9 cellular contexts compared by ENCODE assay signal in genomic region chr3:151276038-151277027, GRCh38. TPM values are rescaled to one million over a fixed set of nuclear protein-coding genes. Genes with fewer than 3 reads are reported as not detected.
DNase-seq lines count a peak whose midpoint lies in the region; ATAC-seq, FAIRE-seq and TF ChIP-seq lines count a peak whose summit lies in the region.
"Had no signal": no experiment of that assay in that cellular context is flagged by ENCODE, and none has a peak within 500 bp of the region (broad histone marks: within the 10 kb centered on the region; RNA-seq: fewer than 3 reads in every experiment).

No MANE protein-coding gene starts in this region.

- no peaks in the 10 kb centered on the region for H3K36me3 Mint-ChIP-seq in CD8-positive, alpha-beta memory T cell
- peaks cover 22% of the 10 kb centered on the region for H3K36me3 Mint-ChIP-seq in dendritic cell treated with granulocyte-macrophage colony-stimulating factor and Interleukin-4, amounts not matched to agents 40 ng/mL and 50 ng/mL, for 4 days (ENCODE audit: low read depth)

- no peaks in the 10 kb centered on the region for H3K9me3 Mint-ChIP-seq in CD8-positive, alpha-beta memory T cell
- no peaks in the 10 kb centered on the region for H3K9me3 Mint-ChIP-seq in dendritic cell treated with granulocyte-macrophage colony-stimulating factor and Interleukin-4, amounts not matched to agents 40 ng/mL and 50 ng/mL, for 4 days

- H3K4me1 ChIP-seq in CD8-positive, alpha-beta memory T cell (ENCODE audit: insufficient read depth, low read length): peaks cover 35% of the 10 kb centered on the region
- peaks cover 0 to 22% of the 10 kb centered on the region in 2 donors for H3K4me1 ChIP-seq in left lung

- intact Hi-C loops in dendritic cell treated with granulocyte-macrophage colony-stimulating factor and Interleukin-4, amounts not matched to agents 40 ng/mL and 50 ng/mL, for 4 days (cut with micrococcal nuclease): no loop called here
- intact Hi-C loops in left lung (cut with DNase I): no loop called here

- peak overlapping the region; percentile 55 to 91 (median 81) for H3K4me3 Mint-ChIP-seq in CD8-positive, alpha-beta memory T cell
- peak overlapping the region; percentile 78 for H3K4me3 Mint-ChIP-seq in dendritic cell treated with granulocyte-macrophage colony-stimulating factor and Interleukin-4, amounts not matched to agents 40 ng/mL and 50 ng/mL, for 4 days

- POLR2A ChIA-PET in CD8-positive, alpha-beta memory T cell (lab: Charles Lee): interaction anchor here (0.7 to 0.8 kb wide), 2 partner anchors 48 to 65 kb away, joined by 3 to 6 read pairs; no protein-coding TSS in a partner anchor

- ATAC-seq in GM19397 (IDR thresholded peaks at IDR 0.05; ENCODE audit: unreplicated experiment): peak; percentile 58
- peak; percentile 47 for ATAC-seq in HG03469 (IDR thresholded peaks at IDR 0.05; ENCODE audit: unreplicated experiment)
- no peak for ATAC-seq in left lung
- ATAC-seq: right cardiac atrium had no signal

- peak; percentile 7 to 56 (median 33) for DNase-seq in CD8-positive, alpha-beta memory T cell
- no peak for DNase-seq in left lung
- no peak for DNase-seq in AML-193 (lab: John Stamatoyannopoulos, UW)
- no peak for DNase-seq in H54 (ENCODE audit: insufficient read length, low spot score)
- DNase-seq in epidermal melanocyte (ENCODE audit: insufficient read length, low spot score): no peak
- DNase-seq: right cardiac atrium had no signal

- peak overlapping the region; percentile 69 to 99 (median 94) for H3K27ac Mint-ChIP-seq in CD8-positive, alpha-beta memory T cell
- H3K27ac Mint-ChIP-seq in dendritic cell treated with granulocyte-macrophage colony-stimulating factor and Interleukin-4, amounts not matched to agents 40 ng/mL and 50 ng/mL, for 4 days: peak overlapping the region; percentile 85

- no peak for FAIRE-seq in H54 (lab: Jason Lieb, UNC)

- no peak for TF ChIP-seq CTCF in left lung (IDR thresholded peaks at IDR 0.05)

- H3K36me3 ChIP-seq in CD8-positive, alpha-beta memory T cell (ENCODE audit: insufficient read depth, low read length): no peaks in the 10 kb centered on the region
- no peaks in the 10 kb centered on the region for H3K36me3 ChIP-seq in left lung

- H3K27me3 Mint-ChIP-seq in CD8-positive, alpha-beta memory T cell: no peaks in the 10 kb centered on the region
- no peaks in the 10 kb centered on the region for H3K27me3 Mint-ChIP-seq in dendritic cell treated with granulocyte-macrophage colony-stimulating factor and Interleukin-4, amounts not matched to agents 40 ng/mL and 50 ng/mL, for 4 days

- H3K4me3 ChIP-seq in CD8-positive, alpha-beta memory T cell (ENCODE audit: low read length): no peak overlapping the region
- H3K4me3 ChIP-seq in left lung: no peak overlapping the region

- no peaks in the 10 kb centered on the region for H3K9me3 ChIP-seq in CD8-positive, alpha-beta memory T cell (ENCODE audit: low read length)
- no peaks in the 10 kb centered on the region for H3K9me3 ChIP-seq in left lung

- TF ChIP-seq POLR2A in H54 (IDR thresholded peaks at IDR 0.05; ENCODE audit: low read depth, low read length): no peak

- CTCF ChIA-PET in CD8-positive, alpha-beta memory T cell (lab: Charles Lee): interaction anchor here (1.1 to 7.0 kb wide), 6 partner anchors 17 to 116 kb away, joined by 3 to 99 read pairs (median 6); no protein-coding TSS in a partner anchor

- H3K4me1 Mint-ChIP-seq in CD8-positive, alpha-beta memory T cell: peaks cover 45 to 51% (median 49%) of the 10 kb centered on the region in 3 donors
- H3K4me1 Mint-ChIP-seq in dendritic cell treated with granulocyte-macrophage colony-stimulating factor and Interleukin-4, amounts not matched to agents 40 ng/mL and 50 ng/mL, for 4 days (ENCODE audit: low read depth): peaks cover 58% of the 10 kb centered on the region

- H3K27ac ChIP-seq in CD8-positive, alpha-beta memory T cell (ENCODE audit: low read depth, low read length): no peak overlapping the region
- peak overlapping the region in 1 of 2 donors; percentile 48 for H3K27ac ChIP-seq in left lung

- H3K27me3 ChIP-seq in CD8-positive, alpha-beta memory T cell (ENCODE audit: insufficient read depth, low read length, poor library complexity, severe bottlenecking): no peaks in the 10 kb centered on the region
- no peaks in the 10 kb centered on the region for H3K27me3 ChIP-seq in left lung

RNA-seq across cellular contexts. Expression of gene P2RY14, which starts 2.0 kb away (rescaled TPM):
- 1 to 10 TPM in 1 of 2 experiments, under 1 TPM in 1; 0.84 to 1.3 TPM for total RNA-seq in CD8-positive, alpha-beta memory T cell
- polyA plus RNA-seq in CD8-positive, alpha-beta memory T cell: 4.3 TPM
- total RNA-seq in left lung: 1 to 10 TPM; 2.4 to 3.6 TPM

RNA-seq across cellular contexts. Expression of gene GPR87, which starts 40.3 kb away (rescaled TPM):
- 1 to 10 TPM in 1 of 2 experiments, under 1 TPM in 1; 0.61 to 1.2 TPM for total RNA-seq in CD8-positive, alpha-beta memory T cell
- polyA plus RNA-seq in CD8-positive, alpha-beta memory T cell: not detected
- total RNA-seq in left lung: under 1 TPM; 0.52 to 0.85 TPM
- total RNA-seq: right cardiac atrium had no signal
- polyA plus RNA-seq: right cardiac atrium had no signal

RNA-seq across cellular contexts. Expression of gene P2RY13, which starts 53.0 kb away (rescaled TPM):
- not detected for total RNA-seq in CD8-positive, alpha-beta memory T cell
- not detected for polyA plus RNA-seq in CD8-positive, alpha-beta memory T cell
- 10 to 100 TPM in 1 of 2 donors, 1 to 10 TPM in 1; 2.2 to 16.4 TPM for total RNA-seq in left lung

Comparison
In these comparisons a context has a peak if more than half of its experiments do, and no peak if none do; other contexts are left out.
1. DNase-seq: peak in CD8-positive, alpha-beta memory T cell (5 of 5); none in left lung (0 of 2), AML-193 (0 of 2), H54 (single experiment) and epidermal melanocyte (single experiment).